9 cellular contexts compared by ENCODE assay signal in genomic region chr5:151671979-151672378, GRCh38. TPM values are rescaled to one million over a fixed set of nuclear protein-coding genes. Genes with fewer than 3 reads are reported as not detected.
DNase-seq lines count a peak whose midpoint lies in the region; ATAC-seq, FAIRE-seq and TF ChIP-seq lines count a peak whose summit lies in the region.
"Had no signal": no experiment of that assay in that cellular context is flagged by ENCODE, and none has a peak within 500 bp of the region (broad histone marks: within the 10 kb centered on the region; RNA-seq: fewer than 3 reads in every experiment).

No MANE protein-coding gene starts in this region.

- H3K36me3 ChIP-seq in K562 (ENCODE audit: control insufficient read depth, insufficient read depth, low read length) = no peaks in the 10 kb centered on the region
- H3K36me3 ChIP-seq in heart left ventricle = peaks cover 6 to 98% (median 70%) of the 10 kb centered on the region in 9 donors
- H3K36me3 ChIP-seq in prostate gland = peaks cover 0 to 4% of the 10 kb centered on the region in 2 donors
- peaks cover 66 to 77% of the 10 kb centered on the region in 2 experiments for H3K36me3 ChIP-seq in trophoblast cell (ENCODE audit: control insufficient read depth in 1 of 2, insufficient read depth in 2 of 2, low read length in 2 of 2)

- H3K27me3 ChIP-seq in K562 (ENCODE audit: control insufficient read depth in 2 of 2, insufficient read depth in 2 of 2, low read length in 2 of 2) (peaks cover 26 to 37% of the 10 kb centered on the region in 2 experiments), heart left ventricle (no peaks in the 10 kb centered on the region), prostate gland (replicated peaks; ENCODE audit: insufficient read depth) (no peaks in the 10 kb centered on the region), trophoblast cell (ENCODE audit: insufficient read depth, low read length) (no peaks in the 10 kb centered on the region)

- peaks cover 3% of the 10 kb centered on the region; the same call in 1 of the 2 replicates for H4K20me1 ChIP-seq in K562 (replicated peaks; ENCODE audit: control insufficient read depth, insufficient read depth, low read length)

- H3K23ac ChIP-seq in trophoblast cell (ENCODE audit: low read length) = no peak overlapping the region

- no peak for TF ChIP-seq EP300 in K562 (IDR thresholded peaks at IDR 0.05; ENCODE audit: low read length)

- FAIRE-seq in K562 (lab: Jason Lieb, UNC) = no peak

- H3K4ac ChIP-seq in trophoblast cell (ENCODE audit: low read depth, low read length) = no peak overlapping the region

- CTCF ChIA-PET in K562 (lab: Yijun Ruan, JAX; ENCODE audit: low intra/inter-chr PET ratio) = no interaction called here

- H3K27ac ChIP-seq in K562 (ENCODE audit: extremely low read depth, low read depth, low read length) (no peak overlapping the region), heart left ventricle (peak overlapping the region; percentile 38 to 89 (median 76)), prostate gland (peak overlapping the region; percentile 64 to 68), trophoblast cell (ENCODE audit: low read depth, low read length) (no peak overlapping the region)

- TF ChIP-seq POLR2A in K562 (conservative IDR thresholded peaks at IDR 0.05) (no peak), heart left ventricle (IDR thresholded peaks at IDR 0.05) (no peak), prostate gland (IDR thresholded peaks at IDR 0.05) (no peak)

- no peak overlapping the region for H3K4me2 ChIP-seq in K562 (ENCODE audit: insufficient read depth, low read length)
- H3K4me2 ChIP-seq in trophoblast cell (ENCODE audit: low read length) = no peak overlapping the region

- no peak overlapping the region for H2BK120ac ChIP-seq in trophoblast cell (ENCODE audit: insufficient read depth, low read length, poor library complexity)

- H3K79me2 ChIP-seq in K562 (ENCODE audit: control insufficient read depth, insufficient read depth, low read length) (no peaks in the 10 kb centered on the region), trophoblast cell (ENCODE audit: control insufficient read depth, insufficient read depth, low read length, poor library complexity) (no peaks in the 10 kb centered on the region)

- H3K9me3 ChIP-seq in K562 (replicated peaks; ENCODE audit: control insufficient read depth, insufficient read depth, low read depth, low read length) (no peaks in the 10 kb centered on the region), heart left ventricle (no peaks in the 10 kb centered on the region), prostate gland (no peaks in the 10 kb centered on the region), trophoblast cell (ENCODE audit: insufficient read depth, low read depth, low read length) (peaks cover 3% of the 10 kb centered on the region)

- no peak overlapping the region for H3K18ac ChIP-seq in trophoblast cell (ENCODE audit: low read length)

- 11% methylated on average over 5 of the region's 5 CpGs for WGBS in K562 (ENCODE audit: insufficient coverage, low coverage, missing lambda C conversion rate)
- 55 to 67% (median 62%) methylated on average over 5 of the region's 5 CpGs for WGBS in heart left ventricle, 4 donors
- WGBS in prostate gland = 79% methylated on average over 5 of the region's 5 CpGs
- WGBS in trophoblast cell (ENCODE audit: extremely low coverage, insufficient coverage, insufficient read length) = no CpG with 5 or more reads among the region's 5 CpGs

- no peak overlapping the region for H2BK5ac ChIP-seq in trophoblast cell (ENCODE audit: low read depth, low read length, poor library complexity)

- no peak overlapping the region for H3K14ac ChIP-seq in trophoblast cell (ENCODE audit: low read length)

- H4K12ac ChIP-seq in trophoblast cell (ENCODE audit: low read depth, low read length) = no peak overlapping the region

- no peaks in the 10 kb centered on the region for H3K9me1 ChIP-seq in K562 (ENCODE audit: control insufficient read depth, insufficient read depth, low read length)

- TF ChIP-seq CTCF in K562 (IDR thresholded peaks at IDR 0.05 in 2 of 3, conservative IDR thresholded peaks at IDR 0.05 in 1 of 3; ENCODE audit: insufficient read depth in 2 of 3, low read depth in 1 of 3, low read length in 3 of 3) = no peak
- no peak for TF ChIP-seq CTCF in heart left ventricle (IDR thresholded peaks at IDR 0.05)
- no peak for TF ChIP-seq CTCF in prostate gland (IDR thresholded peaks at IDR 0.05)

- no peak for ATAC-seq in K562
- ATAC-seq in heart left ventricle = peak; percentile 20 to 73 (median 66)

- H4K8ac ChIP-seq in trophoblast cell (ENCODE audit: low read depth, low read length) = no peak overlapping the region

- H2BK12ac ChIP-seq in trophoblast cell (ENCODE audit: low read length) = no peak overlapping the region

- H3K4me3 ChIP-seq in K562 = no peak overlapping the region
- H3K4me3 ChIP-seq in heart left ventricle = no peak overlapping the region
- no peak overlapping the region for H3K4me3 ChIP-seq in prostate gland
- no peak overlapping the region for H3K4me3 ChIP-seq in trophoblast cell (ENCODE audit: low read depth, low read length)

- BruUV-seq in K562 (replicated peaks; lab: Mats Ljungman, UMichigan) = no TSS peak

- no peak overlapping the region for H3K9ac ChIP-seq in K562 (ENCODE audit: insufficient read depth in 1 of 2, low read depth in 2 of 2, low read length in 2 of 2)
- H3K9ac ChIP-seq in trophoblast cell (ENCODE audit: low read length) = no peak overlapping the region

- in situ Hi-C loops in K562 (cut with MboI) = no loop called here

- DNase-seq in COLO829 (ENCODE audit: low spot score) (peak; percentile 67), K562 (ENCODE audit: extremely low read depth in 1 of 4, low spot score in 3 of 4) (no peak), heart left ventricle (peak in 3 of 5 donors; percentile 57 to 78 (median 61)), prostate gland (ENCODE audit: low spot score) (no peak), NCI-H2171 (lab: John Stamatoyannopoulos, UW) (no peak), T-helper 2 cell (no peak), T-helper 9 cell (no peak), trophoblast cell (no peak)
- DNase-seq: immature natural killer cell had no signal

- no peak overlapping the region for H2AFZ ChIP-seq in K562 (ENCODE audit: low read depth, low read length)
- H2AFZ ChIP-seq in trophoblast cell (ENCODE audit: insufficient read depth, low read length, poor library complexity) = no peak overlapping the region

- H4K91ac ChIP-seq in trophoblast cell (ENCODE audit: low read depth, low read length) = no peak overlapping the region

- H3K79me1 ChIP-seq in trophoblast cell (ENCODE audit: low read length) = peaks cover 2% of the 10 kb centered on the region

- H3K4me1 ChIP-seq in K562 (replicated peaks in 1 of 2; ENCODE audit: control insufficient read depth in 2 of 2, insufficient read depth in 2 of 2, low read length in 2 of 2) (no peaks in the 10 kb centered on the region; a peak in 1 of 5 replicates), heart left ventricle (peaks cover 4 to 98% (median 83%) of the 10 kb centered on the region in 12 donors), prostate gland (replicated peaks) (peaks cover 6% of the 10 kb centered on the region), trophoblast cell (ENCODE audit: control insufficient read depth in 1 of 2, insufficient read depth in 2 of 2, low read length in 2 of 2) (peaks cover 4 to 5% of the 10 kb centered on the region in 2 experiments)

- no peak for TF ChIP-seq RAD21 in K562 (CRISPR knock-in tag; conservative IDR thresholded peaks at IDR 0.05 in 1 of 2, IDR thresholded peaks at IDR 0.05 in 1 of 2)

- intact Hi-C loops in K562 (cut with micrococcal nuclease) = no loop called here
- intact Hi-C loops in heart left ventricle (cut with DNase I) = no loop called here
- intact Hi-C loops in prostate gland (cut with DNase I) = loop anchor here (10.0 kb wide), 1 partner anchor 417 kb away; the partner anchor contains the start of gene GM2A

- POLR2A ChIA-PET in K562 (lab: Yijun Ruan, JAX) = interaction anchor here (0.6 to 1.1 kb wide), 2 partner anchors 10 to 152 kb away, joined by 3 read pairs; no protein-coding TSS in a partner anchor

- no peak overlapping the region for H2AK5ac ChIP-seq in trophoblast cell (ENCODE audit: low read length)

TF ChIP-seq in K562, 482 proteins besides CTCF, POLR2A, EP300 and RAD21:
- TF ChIP-seq PURB (CRISPR knock-in tag; IDR thresholded peaks at IDR 0.05; ENCODE audit: low read depth) = no peak
- peak; percentile 76 for TF ChIP-seq EGR1 (conservative IDR thresholded peaks at IDR 0.05)
- TF ChIP-seq E2F6 (IDR thresholded peaks at IDR 0.05; ENCODE audit: borderline replicate concordance in 1 of 2, extremely low read depth in 1 of 2, insufficient read depth in 1 of 2, insufficient read length in 1 of 2, low read depth in 1 of 2, low read length in 1 of 2, poor library complexity in 1 of 2, severe bottlenecking in 1 of 2) = peak in 1 of 2 experiments; percentile 30

RNA-seq across cellular contexts. Expression of gene SPARC, which starts 14.7 kb away (rescaled TPM):
- 2.8 and 4.7 TPM in 2 replicates for total RNA-seq in K562 (2011; cell fraction: chromatin; rRNA removed; ENCODE audit: low replicate concordance)
- 2.7 and 4.2 TPM in 2 replicates for total RNA-seq in K562 (2011; cell fraction: nucleolus; rRNA removed)
- 5.5 and 7.9 TPM in 2 replicates for total RNA-seq in K562 (2011; cell fraction: nucleoplasm; rRNA removed)
- total RNA-seq in K562 (2014; rRNA removed) = 9.4 and 10.5 TPM in 2 replicates
- 10.8 and 11.1 TPM in 2 replicates for total RNA-seq in K562 (2014; rRNA removed; fragmentation: Illumina TruSeq; extraction: Trizol)
- total RNA-seq in K562 (2015; rRNA removed; fragmentation: Illumina TruSeq; extraction: Trizol) = 9.9 and 10.5 TPM in 2 replicates
- 20.4 and 24.3 TPM in 2 replicates for total RNA-seq in K562 (2021)
- polyA plus RNA-seq in K562 (2011; rRNA removed) = 3.0 and 6.1 TPM in 2 replicates
- polyA plus RNA-seq in K562 (2011; cell fraction: cytosol; rRNA removed) = 3.5 and 10.7 TPM in 2 replicates
- polyA plus RNA-seq in K562 (2011; cell fraction: nucleus; rRNA removed) = 2.4 and 2.6 TPM in 2 replicates
- polyA plus RNA-seq in K562 (2012) = 39.6 and 46.1 TPM in 2 replicates
- polyA plus RNA-seq in K562 (2014; fragmentation: Illumina TruSeq; extraction: Trizol) = 18.5 and 20.2 TPM in 2 replicates
- polyA plus RNA-seq in K562 (2014; fragmentation: Nextera tagmentation; extraction: Ambion mirVana) = 10 to 100 TPM; 12.2 to 35.6 TPM
- polyA plus RNA-seq in K562 (2014; rRNA removed) = 10.0 and 14.1 TPM in 2 replicates
- polyA minus RNA-seq in K562 (2011; rRNA and poly(A)+ RNA removed) = 2.1 and 3.4 TPM in 2 replicates
- polyA minus RNA-seq in K562 (2011; cell fraction: cytosol; rRNA and poly(A)+ RNA removed) = 2.1 TPM in 1 of 2 replicates, not detected in the other
- polyA minus RNA-seq in K562 (2011; cell fraction: nucleus; rRNA and poly(A)+ RNA removed) = 0.56 and 0.81 TPM in 2 replicates
- 1,000 to 10,000 TPM in 1 of 9 donors, 100 to 1,000 TPM in 8; 355 to 1,522 (median 471) TPM for total RNA-seq in heart left ventricle
- polyA plus RNA-seq in heart left ventricle = 100 to 1,000 TPM; 119 to 747 TPM
- 1,000 to 10,000 TPM in 1 of 2 donors, 100 to 1,000 TPM in 1; 101 to 2,249 TPM for total RNA-seq in prostate gland
- 1,673 and 1,689 TPM in 2 replicates for polyA plus RNA-seq in trophoblast cell (2013)

Comparison
In these comparisons a context has a peak if more than half of its experiments do, and no peak if none do; other contexts are left out.
1. DNase-seq: peak in COLO829 (single experiment) and heart left ventricle (3 of 5); none in K562 (0 of 4), prostate gland (single experiment), NCI-H2171 (single experiment), T-helper 2 cell (0 of 5), T-helper 9 cell (single experiment) and trophoblast cell (0 of 2).
2. H3K27ac ChIP-seq: peak in heart left ventricle (12 of 12) and prostate gland (2 of 2); none in K562 (single experiment) and trophoblast cell (single experiment).
3. RNA of gene SPARC, which starts 14.7 kb away (total RNA-seq): 101 to 2,249 TPM in prostate gland and 355 to 1,522 TPM in heart left ventricle; 2.7 to 24.3 TPM in K562; every median in the first group is over 4 times any median in the second.